ENCODE assay signal across 6 cellular contexts in genomic region chr17:18466250-18466983, GRCh38. TPM values are rescaled to one million over a fixed set of nuclear protein-coding genes. Genes with fewer than 3 reads are reported as not detected.
"Had no signal": no experiment of that assay in that cellular context is flagged by ENCODE, and none has a peak within 500 bp of the region (broad histone marks: within the 10 kb centered on the region; RNA-seq: fewer than 3 reads in every experiment).

No MANE protein-coding gene starts in this region.

RNA-seq across cellular contexts. Expression of gene LGALS9C, which starts 10.2 kb away (rescaled TPM):
- total RNA-seq: LHCN-M2, MCF 10A, OCI-LY7, PC-3, Right ventricle myocardium inferior, SJCRH30 had no signal
